In genomic region chr1:87794788-87795614, GRCh38 we compare ENCODE assay signal across 12 cellular contexts.
DNase-seq lines count a peak whose midpoint lies in the region; ATAC-seq, FAIRE-seq and TF ChIP-seq lines count a peak whose summit lies in the region.
"Had no signal": no experiment of that assay in that cellular context is flagged by ENCODE, and none has a peak within 500 bp of the region (broad histone marks: within the 10 kb centered on the region; RNA-seq: fewer than 3 reads in every experiment).

No MANE protein-coding gene starts in this region.

- POLR2A ChIA-PET in A673 (lab: Charles Lee; ENCODE audit: low non-redundant PET): no interaction called here

- intact Hi-C loops in A673 (cut with micrococcal nuclease; ENCODE audit: unreplicated experiment) (loop anchor here (5.0 kb wide), 1 partner anchor 157 kb away; no protein-coding TSS in a partner anchor), lower lobe of right lung (cut with DNase I) (no loop called here)

- no peak for TF ChIP-seq CTCF in A673 (conservative IDR thresholded peaks at IDR 0.05; ENCODE audit: low read depth, low read length)
- no peak for TF ChIP-seq CTCF in bronchial epithelial cell (IDR thresholded peaks at IDR 0.05; ENCODE audit: insufficient read depth, low read length, severe bottlenecking)
- no peak for TF ChIP-seq CTCF in lower lobe of right lung (IDR thresholded peaks at IDR 0.05)

- H3K36me3 ChIP-seq in A673 (ENCODE audit: insufficient read depth, low read length, poor library complexity, severe bottlenecking) (no peaks in the 10 kb centered on the region), bronchial epithelial cell (ENCODE audit: control insufficient read depth, insufficient read depth, low read length) (no peaks in the 10 kb centered on the region), lower lobe of right lung (no peaks in the 10 kb centered on the region)

- peaks cover 10% of the 10 kb centered on the region for H3K4me1 ChIP-seq in A673 (ENCODE audit: insufficient read depth, low read length, poor library complexity, severe bottlenecking)
- peaks cover 7% of the 10 kb centered on the region for H3K4me1 ChIP-seq in lower lobe of right lung

- ATAC-seq in lower lobe of right lung (peak; percentile 30 to 58), GM18519 (IDR thresholded peaks at IDR 0.05; ENCODE audit: low FRiP score, unreplicated experiment) (no peak)
- no peak for ATAC-seq in stimulated activated naive CD8-positive, alpha-beta T cell treated with anti-CD3 and anti-CD28 coated beads, Interleukin-15, Interleukin-2, amounts not matched to agents 100 U/mL and 50 U/mL, for 24 hours

- peak; percentile 40; the same call in 1 of the 2 replicates for TF ChIP-seq EP300 in Ishikawa (IDR thresholded peaks at IDR 0.05; ENCODE audit: borderline replicate concordance)

- no peak overlapping the region for H3K4me3 ChIP-seq in A673 (ENCODE audit: low read depth, low read length, poor library complexity, severe bottlenecking)
- no peak overlapping the region for H3K4me3 ChIP-seq in bronchial epithelial cell (ENCODE audit: low read depth, low read length)
- no peak overlapping the region for H3K4me3 ChIP-seq in lower lobe of right lung

- no peaks in the 10 kb centered on the region for H3K27me3 ChIP-seq in A673 (replicated peaks; ENCODE audit: insufficient read depth, low read depth, low read length, poor library complexity)
- no peaks in the 10 kb centered on the region for H3K27me3 ChIP-seq in bronchial epithelial cell (ENCODE audit: control insufficient read depth, insufficient read depth, low read length)
- no peaks in the 10 kb centered on the region for H3K27me3 ChIP-seq in lower lobe of right lung (ENCODE audit: low read depth)

- TF ChIP-seq RAD21 in Ishikawa (IDR thresholded peaks at IDR 0.05; ENCODE audit: low read depth): no peak

- H3K9me3 ChIP-seq in A673 (ENCODE audit: low read depth, low read length, poor library complexity, severe bottlenecking): no peaks in the 10 kb centered on the region
- H3K9me3 ChIP-seq in lower lobe of right lung: no peaks in the 10 kb centered on the region

- CTCF ChIA-PET in A673 (lab: Charles Lee): no interaction called here

- BruUV-seq in A673 (replicated peaks; lab: Mats Ljungman, UMichigan): no TSS peak

- FAIRE-seq in bronchial epithelial cell (lab: Jason Lieb, UNC) (no peak), GM12891 (lab: Jason Lieb, UNC) (no peak)
- FAIRE-seq: endometrium had no signal

- peak; percentile 71 for DNase-seq in A673 (ENCODE audit: low spot score)
- DNase-seq in bronchial epithelial cell (ENCODE audit: low read depth): peak; percentile 91
- DNase-seq in lower lobe of right lung: no peak
- no peak for DNase-seq in GM12891 (ENCODE audit: insufficient read length, low spot score)
- no peak for DNase-seq in stimulated activated naive CD8-positive, alpha-beta T cell treated with anti-CD3 and anti-CD28 coated beads, Interleukin-15, Interleukin-2, amounts not matched to agents 100 U/mL and 50 U/mL, for 24 hours
- no peak for DNase-seq in COLO668 (lab: John Stamatoyannopoulos, UW; ENCODE audit: unreplicated experiment)
- DNase-seq: activated CD4-positive, alpha-beta T cell treated with anti-CD3 and anti-CD28 coated beads for 48 hours; activated naive CD4-positive, alpha-beta T cell treated with anti-CD3 and anti-CD28 coated beads for 36 hours; NCI-H2029 treated with DMSO at 0.1 percent for 48 hours had no signal

- TF ChIP-seq POLR2A in GM12891 (IDR thresholded peaks at IDR 0.05; ENCODE audit: low read depth, low read length): no peak

- no peak overlapping the region for H3K27ac ChIP-seq in A673 (ENCODE audit: low read depth, low read length, poor library complexity, severe bottlenecking)
- H3K27ac ChIP-seq in lower lobe of right lung: no peak overlapping the region

TF ChIP-seq in Ishikawa, 13 proteins besides CTCF, POLR2A, EP300 and RAD21:
- TF ChIP-seq CREB1 (IDR thresholded peaks at IDR 0.05; ENCODE audit: low read depth): no peak
- peak; percentile 63; the same call in 1 of the 2 replicates for TF ChIP-seq MAX (IDR thresholded peaks at IDR 0.05)
- peak; percentile 63; the same call in 1 of the 2 replicates for TF ChIP-seq NFIC (IDR thresholded peaks at IDR 0.05)
- TF ChIP-seq TCF12 (IDR thresholded peaks at IDR 0.05; ENCODE audit: low read depth): peak; percentile 18; the same call in 1 of the 2 replicates
- peak; percentile 79 for TF ChIP-seq TEAD4 (IDR thresholded peaks at IDR 0.05)
- TF ChIP-seq USF1 (IDR thresholded peaks at IDR 0.05): no peak
TF ChIP-seq in Ishikawa: peak in this region for 4.

TF ChIP-seq in GM12891, 5 proteins besides CTCF, POLR2A, EP300 and RAD21:
- no peak for TF ChIP-seq TAF1 (IDR thresholded peaks at IDR 0.05; ENCODE audit: low read depth, low read length)
- no peak for TF ChIP-seq POU2F2 (IDR thresholded peaks at IDR 0.05; ENCODE audit: low read depth, low read length)
- no peak for TF ChIP-seq POLR2AphosphoS5 (IDR thresholded peaks at IDR 0.05; ENCODE audit: low read depth, low read length)
- no peak for TF ChIP-seq PAX5 (IDR thresholded peaks at IDR 0.05; ENCODE audit: insufficient read depth, low read length, severe bottlenecking)
- TF ChIP-seq SPI1 (IDR thresholded peaks at IDR 0.05; ENCODE audit: low read depth, low read length): no peak
TF ChIP-seq in GM12891: peak in this region for 0.

Comparison
In these comparisons a context has a peak if more than half of its experiments do, and no peak if none do; other contexts are left out.
1. DNase-seq: peak in A673 (single experiment) and bronchial epithelial cell (single experiment); none in lower lobe of right lung (single experiment), GM12891 (single experiment), stimulated activated naive CD8-positive, alpha-beta T cell treated with anti-CD3 and anti-CD28 coated beads, Interleukin-15, Interleukin-2, amounts not matched to agents 100 U/mL and 50 U/mL, for 24 hours (single experiment) and COLO668 (single experiment).
2. ATAC-seq: peak in lower lobe of right lung (2 of 2); none in stimulated activated naive CD8-positive, alpha-beta T cell treated with anti-CD3 and anti-CD28 coated beads, Interleukin-15, Interleukin-2, amounts not matched to agents 100 U/mL and 50 U/mL, for 24 hours (single experiment) and GM18519 (single experiment).